ENCODE assay signal across 8 cellular contexts in genomic region chr14:61761557-61761956, GRCh38. TPM values are rescaled to one million over a fixed set of nuclear protein-coding genes. Genes with fewer than 3 reads are reported as not detected.
DNase-seq lines count a peak whose midpoint lies in the region; ATAC-seq and TF ChIP-seq lines count a peak whose summit lies in the region.

No MANE protein-coding gene starts in this region.

- peaks cover 47% of the 10 kb centered on the region for H3K4me1 Mint-ChIP-seq in chondrocyte (ENCODE audit: low read depth)

- H3K4me1 ChIP-seq in Loucy (ENCODE audit: insufficient read depth, low read length, poor library complexity, severe bottlenecking): peaks cover 36% of the 10 kb centered on the region
- peaks cover 6% of the 10 kb centered on the region for H3K4me1 ChIP-seq in mucosa of stomach (ENCODE audit: control insufficient read depth, insufficient read depth, low read length)

- H3K9ac ChIP-seq in Loucy (ENCODE audit: low read depth, low read length, poor library complexity, severe bottlenecking) (peak overlapping the region; percentile 71), mucosa of stomach (ENCODE audit: low read length) (peak overlapping the region; percentile 78)

- peak overlapping the region; percentile 87 for H3K4me3 ChIP-seq in Loucy (ENCODE audit: low read length, poor library complexity, severe bottlenecking)
- no peak overlapping the region for H3K4me3 ChIP-seq in mucosa of stomach (ENCODE audit: low read length)

- no peak for DNase-seq in chondrocyte (ENCODE audit: low spot score)
- no peak for DNase-seq in NCI-H1930 (lab: John Stamatoyannopoulos, UW)
- no peak for DNase-seq in hypothalamus (lab: John Stamatoyannopoulos, UW)
- no peak for DNase-seq in HT-29 (ENCODE audit: low spot score)
- DNase-seq in NCI-H82 (lab: John Stamatoyannopoulos, UW): no peak

- no peaks in the 10 kb centered on the region for H3F3A ChIP-seq in Loucy (ENCODE audit: low read depth)

- H3K4me2 ChIP-seq in Loucy (ENCODE audit: low read depth, low read length, poor library complexity, severe bottlenecking): peak overlapping the region; percentile 83

- peak; percentile 4 for ATAC-seq in GM19324 (IDR thresholded peaks at IDR 0.05; ENCODE audit: low FRiP score, unreplicated experiment)

- H3K4me3 Mint-ChIP-seq in chondrocyte (ENCODE audit: unreplicated experiment): peak overlapping the region; percentile 97

- H3K27me3 ChIP-seq in Loucy (ENCODE audit: insufficient read depth, low read length, poor library complexity, severe bottlenecking) (no peaks in the 10 kb centered on the region), mucosa of stomach (ENCODE audit: control insufficient read depth, insufficient read depth, low read length) (no peaks in the 10 kb centered on the region)

- peaks cover 43% of the 10 kb centered on the region for H3K79me2 ChIP-seq in Loucy (ENCODE audit: insufficient read depth, low read length)

- TF ChIP-seq CTCF in Loucy (conservative IDR thresholded peaks at IDR 0.05; ENCODE audit: low read length): no peak; the same call in 1 of the 2 replicates
- peak; percentile 39 for TF ChIP-seq CTCF in chondrocyte (IDR thresholded peaks at IDR 0.05)

- no peaks in the 10 kb centered on the region for H3K9me2 ChIP-seq in Loucy (replicated peaks; ENCODE audit: low read depth, low read length)

- H3K9me3 Mint-ChIP-seq in chondrocyte (ENCODE audit: low read depth): no peaks in the 10 kb centered on the region

- H3K27me3 Mint-ChIP-seq in chondrocyte (ENCODE audit: low read depth): no peaks in the 10 kb centered on the region

- no peaks in the 10 kb centered on the region for H3K36me3 Mint-ChIP-seq in chondrocyte (ENCODE audit: low read depth)

- H3K9me3 ChIP-seq in Loucy (ENCODE audit: insufficient read depth, low read depth, low read length) (no peaks in the 10 kb centered on the region), mucosa of stomach (ENCODE audit: control insufficient read depth, low read length) (no peaks in the 10 kb centered on the region)

- H4K20me1 ChIP-seq in Loucy (ENCODE audit: insufficient read depth, low read length, poor library complexity, severe bottlenecking): no peaks in the 10 kb centered on the region

- no peaks in the 10 kb centered on the region for H3K36me3 ChIP-seq in Loucy (ENCODE audit: insufficient read depth, low read length)
- H3K36me3 ChIP-seq in mucosa of stomach (ENCODE audit: control insufficient read depth, insufficient read depth, low read length): no peaks in the 10 kb centered on the region

- H2AFZ ChIP-seq in Loucy (ENCODE audit: low read length): peak overlapping the region; percentile 83

- peak overlapping the region; percentile 95 for H3K27ac Mint-ChIP-seq in chondrocyte (ENCODE audit: unreplicated experiment)

RNA-seq across cellular contexts. Expression of gene SNAPC1, which starts 0.7 kb away (rescaled TPM):
- 7.9 to 9.9 TPM (median 8.6 TPM) in 3 replicates for total RNA-seq in chondrocyte
- 0.74 and 1.5 TPM in 2 replicates for total RNA-seq in HT-29 (2014; rRNA removed; shearing (Covaris generic))

RNA-seq across cellular contexts. Expression of gene SYT16, which starts 50.9 kb away (rescaled TPM):
- total RNA-seq in chondrocyte: 24.0 to 35.6 TPM (median 34.8 TPM) in 3 replicates
- not detected in 2 replicates for total RNA-seq in HT-29 (2014; rRNA removed; shearing (Covaris generic))

Comparison
In these comparisons a context has a peak if more than half of its experiments do, and no peak if none do; other contexts are left out.
1. RNA of gene SYT16, which starts 50.9 kb away (total RNA-seq): 24.0 to 35.6 TPM in chondrocyte; not detected in HT-29; every median in the first group is over 10 times any median in the second.